Comparison of ENCODE assay signal across 8 cellular contexts in genomic region chr16:48244080-48244862, GRCh38. TPM values are rescaled to one million over a fixed set of nuclear protein-coding genes. Genes with fewer than 3 reads are reported as not detected.
A peak's percentile ranks its signal among the peaks of the same experiment; 100 is the strongest.
DNase-seq lines count a peak whose midpoint lies in the region; ATAC-seq and TF ChIP-seq lines count a peak whose summit lies in the region.

Gene LONP2 (plus strand): TSS chr16:48244300. CDS start chr16:48244389, 89 bp downstream.

- H3K27ac ChIP-seq in OCI-LY1 (ENCODE audit: low read depth, low read length, poor library complexity, severe bottlenecking): peak within 1 kb of the TSS; percentile 26

- H3K9ac ChIP-seq in OCI-LY1 (ENCODE audit: low read length): peak within 1 kb of the TSS; percentile 82

- H3K79me2 ChIP-seq in OCI-LY1 (ENCODE audit: insufficient read depth, low read length): peaks cover 31% of the 10 kb centered on the region

- H3K27me3 ChIP-seq in OCI-LY1 (ENCODE audit: insufficient read depth, low read length): no peaks in the 10 kb centered on the region

- no peaks in the 10 kb centered on the region for H3K9me3 ChIP-seq in OCI-LY1 (ENCODE audit: low read length)

- peak within 1 kb of the TSS; percentile 98 for H3K4me3 Mint-ChIP-seq in endothelial cell (ENCODE audit: unreplicated experiment)
- peak within 1 kb of the TSS; percentile 89 for H3K4me3 Mint-ChIP-seq in mesothelial cell of epicardium

- TF ChIP-seq CTCF in OCI-LY1 (IDR thresholded peaks at IDR 0.05; ENCODE audit: low read length): no peak
- no peak for TF ChIP-seq CTCF in endothelial cell (IDR thresholded peaks at IDR 0.05; ENCODE audit: unreplicated experiment)
- no peak for TF ChIP-seq CTCF in mesothelial cell of epicardium (IDR thresholded peaks at IDR 0.05; ENCODE audit: unreplicated experiment)

- H3K36me3 Mint-ChIP-seq in endothelial cell (ENCODE audit: low read depth, unreplicated experiment) (peaks cover 10% of the 10 kb centered on the region), mesothelial cell of epicardium (no peaks in the 10 kb centered on the region)

- no peaks in the 10 kb centered on the region for H4K20me1 ChIP-seq in OCI-LY1 (ENCODE audit: insufficient read depth, low read length)

- H2AFZ ChIP-seq in OCI-LY1 (ENCODE audit: low read length): peak within 1 kb of the TSS; percentile 86; the same call in 1 of the 2 replicates

- no peaks in the 10 kb centered on the region for H3K9me3 Mint-ChIP-seq in endothelial cell (ENCODE audit: unreplicated experiment)
- peaks cover 12% of the 10 kb centered on the region for H3K9me3 Mint-ChIP-seq in mesothelial cell of epicardium

- peaks cover 19% of the 10 kb centered on the region for H3K4me1 Mint-ChIP-seq in endothelial cell (ENCODE audit: unreplicated experiment)
- H3K4me1 Mint-ChIP-seq in mesothelial cell of epicardium: peaks cover 21% of the 10 kb centered on the region

- peak within 1 kb of the TSS; percentile 90 for H3K4me3 ChIP-seq in OCI-LY1 (ENCODE audit: low read depth, low read length, poor library complexity, severe bottlenecking)

- peak; percentile 98 for ATAC-seq in GM21381 (IDR thresholded peaks at IDR 0.05; ENCODE audit: unreplicated experiment)

- DNase-seq in Caki2 (ENCODE audit: low read depth) (peak; percentile 78), HUDEP-2 (lab: John Stamatoyannopoulos, UW; ENCODE audit: unreplicated experiment in 76 of 76) (peak in 74 of 76 experiments; percentile 11 to 90 (median 78)), endothelial cell (ENCODE audit: low spot score) (peak; percentile 89), mesothelial cell of epicardium (ENCODE audit: low spot score in 2 of 2, unreplicated experiment in 2 of 2) (peak; percentile 40 to 83)
- peak; percentile 92 for DNase-seq in activated CD8-positive, alpha-beta memory T cell treated with anti-CD3 and anti-CD28 coated beads, Interleukin-2, amount 50 U/mL, for 4 hours
- DNase-seq in stimulated activated CD8-positive, alpha-beta memory T cell treated with anti-CD3 and anti-CD28 coated beads, Interleukin-15, amount 100 ng/mL, for 4 hours (ENCODE audit: low read depth in 2 of 2): peak; percentile 83 to 88

- in situ Hi-C loops in Caki2 (cut with HindIII; ENCODE audit: low pct_unique_long_range_greater_than_20kb, low sequenced_read_pairs): no loop called here

- no peaks in the 10 kb centered on the region for H3K9me2 ChIP-seq in OCI-LY1 (ENCODE audit: low read depth, low read length)

- H3K4me2 ChIP-seq in OCI-LY1 (ENCODE audit: low read length): peak within 1 kb of the TSS; percentile 92

- H3F3A ChIP-seq in OCI-LY1 (ENCODE audit: insufficient read depth, low read length): no peaks in the 10 kb centered on the region

- no peaks in the 10 kb centered on the region for H3K36me3 ChIP-seq in OCI-LY1 (ENCODE audit: insufficient read depth, low read length)

- peaks cover 30% of the 10 kb centered on the region for H3K4me1 ChIP-seq in OCI-LY1 (ENCODE audit: insufficient read depth, low read length, severe bottlenecking)

- peaks cover 2% of the 10 kb centered on the region for H3K27me3 Mint-ChIP-seq in endothelial cell (ENCODE audit: unreplicated experiment)
- H3K27me3 Mint-ChIP-seq in mesothelial cell of epicardium (ENCODE audit: low read depth): no peaks in the 10 kb centered on the region

- H3K27ac Mint-ChIP-seq in endothelial cell (ENCODE audit: unreplicated experiment) (peak within 1 kb of the TSS; percentile 58), mesothelial cell of epicardium (peak within 1 kb of the TSS; percentile 92)

RNA-seq across cellular contexts. Expression of gene LONP2, which starts in this region (rescaled TPM):
- total RNA-seq in Caki2 (2014; rRNA removed; shearing (Covaris generic); ENCODE audit: low replicate concordance): 27.9 and 28.7 TPM in 2 replicates
- 42.6 TPM for total RNA-seq in endothelial cell (ENCODE audit: unreplicated experiment)
- 80.4 to 85.2 TPM (median 84.8 TPM) in 3 replicates for total RNA-seq in mesothelial cell of epicardium

Comparison
In these comparisons a context has a peak if more than half of its experiments do, and no peak if none do; other contexts are left out.
1. Peak in every context shown above with its lines: DNase-seq, ATAC-seq, H3K4me3 ChIP-seq and H3K27ac ChIP-seq.